In genomic region chr10:1464866-1465265, GRCh38 we compare ENCODE assay signal across 16 cellular contexts.
DNase-seq lines count a peak whose midpoint lies in the region; ATAC-seq and TF ChIP-seq lines count a peak whose summit lies in the region.
"Had no signal": no experiment of that assay in that cellular context is flagged by ENCODE, and none has a peak within 500 bp of the region (broad histone marks: within the 10 kb centered on the region; RNA-seq: fewer than 3 reads in every experiment).

No MANE protein-coding gene starts in this region.

- H3K9me3 Mint-ChIP-seq in activated naive CD8-positive, alpha-beta T cell treated with anti-CD3 and anti-CD28 coated beads, Interleukin-2, amount 50 U/mL, for 24 hours, result no peaks in the 10 kb centered on the region
- no peaks in the 10 kb centered on the region for H3K9me3 Mint-ChIP-seq in activated naive CD8-positive, alpha-beta T cell treated with anti-CD3 and anti-CD28 coated beads for 36 hours
- peaks cover 4% of the 10 kb centered on the region for H3K9me3 Mint-ChIP-seq in stimulated activated memory B cell treated with anti-CD40 and anti-IgM and Interleukin-4, amounts not matched to agents 10 μg/mL and 1 μg/mL and 100 μg/mL, for 72 hours
- H3K9me3 Mint-ChIP-seq: activated T-helper 1 cell treated with anti-CD3 and anti-CD28 coated beads, Interleukin-12 subunit alpha, Interleukin-12 subunit beta, Interleukin-2, Interleukin-4 antibody, amounts not matched to agents 30 ng/mL and 10 ng/mL and 1 ng/mL, durations not matched to agents 14 hours and 24 hours and 36 hours; CD8-positive, alpha-beta T cell had no signal

- no peak overlapping the region for H3K4me3 Mint-ChIP-seq in activated naive CD8-positive, alpha-beta T cell treated with anti-CD3 and anti-CD28 coated beads, Interleukin-2, amount 50 U/mL, for 24 hours
- H3K4me3 Mint-ChIP-seq in activated naive CD8-positive, alpha-beta T cell treated with anti-CD3 and anti-CD28 coated beads for 36 hours, result no peak overlapping the region
- peak overlapping the region; percentile 59 for H3K4me3 Mint-ChIP-seq in stimulated activated memory B cell treated with anti-CD40 and anti-IgM and Interleukin-4, amounts not matched to agents 10 μg/mL and 1 μg/mL and 100 μg/mL, for 72 hours
- H3K4me3 Mint-ChIP-seq: activated T-helper 1 cell treated with anti-CD3 and anti-CD28 coated beads, Interleukin-12 subunit alpha, Interleukin-12 subunit beta, Interleukin-2, Interleukin-4 antibody, amounts not matched to agents 30 ng/mL and 10 ng/mL and 1 ng/mL, durations not matched to agents 14 hours and 24 hours and 36 hours; CD8-positive, alpha-beta T cell had no signal

- no peak overlapping the region for H3K27ac Mint-ChIP-seq in activated naive CD8-positive, alpha-beta T cell treated with anti-CD3 and anti-CD28 coated beads, Interleukin-2, amount 50 U/mL, for 24 hours
- no peak overlapping the region for H3K27ac Mint-ChIP-seq in activated naive CD8-positive, alpha-beta T cell treated with anti-CD3 and anti-CD28 coated beads for 36 hours
- peak overlapping the region; percentile 41 for H3K27ac Mint-ChIP-seq in stimulated activated memory B cell treated with anti-CD40 and anti-IgM and Interleukin-4, amounts not matched to agents 10 μg/mL and 1 μg/mL and 100 μg/mL, for 72 hours
- H3K27ac Mint-ChIP-seq: activated T-helper 1 cell treated with anti-CD3 and anti-CD28 coated beads, Interleukin-12 subunit alpha, Interleukin-12 subunit beta, Interleukin-2, Interleukin-4 antibody, amounts not matched to agents 30 ng/mL and 10 ng/mL and 1 ng/mL, durations not matched to agents 14 hours and 24 hours and 36 hours; CD8-positive, alpha-beta T cell had no signal

- no peaks in the 10 kb centered on the region for H3K36me3 Mint-ChIP-seq in activated naive CD8-positive, alpha-beta T cell treated with anti-CD3 and anti-CD28 coated beads, Interleukin-2, amount 50 U/mL, for 24 hours (ENCODE audit: low read depth)
- H3K36me3 Mint-ChIP-seq in activated naive CD8-positive, alpha-beta T cell treated with anti-CD3 and anti-CD28 coated beads for 36 hours, result no peaks in the 10 kb centered on the region
- no peaks in the 10 kb centered on the region for H3K36me3 Mint-ChIP-seq in stimulated activated memory B cell treated with anti-CD40 and anti-IgM and Interleukin-4, amounts not matched to agents 10 μg/mL and 1 μg/mL and 100 μg/mL, for 72 hours
- H3K36me3 Mint-ChIP-seq: CD8-positive, alpha-beta T cell had no signal

- H3K4me1 Mint-ChIP-seq in activated naive CD8-positive, alpha-beta T cell treated with anti-CD3 and anti-CD28 coated beads, Interleukin-2, amount 50 U/mL, for 24 hours, result peaks cover 6% of the 10 kb centered on the region
- no peaks in the 10 kb centered on the region for H3K4me1 Mint-ChIP-seq in activated naive CD8-positive, alpha-beta T cell treated with anti-CD3 and anti-CD28 coated beads for 36 hours
- H3K4me1 Mint-ChIP-seq in stimulated activated memory B cell treated with anti-CD40 and anti-IgM and Interleukin-4, amounts not matched to agents 10 μg/mL and 1 μg/mL and 100 μg/mL, for 72 hours, result peaks cover 48% of the 10 kb centered on the region

- no peak for TF ChIP-seq CTCF in epithelial cell of proximal tubule (conservative IDR thresholded peaks at IDR 0.05; ENCODE audit: low read depth, low read length)
- no peak for TF ChIP-seq CTCF in foreskin fibroblast (IDR thresholded peaks at IDR 0.05; ENCODE audit: low read depth, low read length)

- no peak for DNase-seq in activated naive CD8-positive, alpha-beta T cell treated with anti-CD3 and anti-CD28 coated beads, Interleukin-2, amount 50 U/mL, for 24 hours
- DNase-seq in activated naive CD8-positive, alpha-beta T cell treated with anti-CD3 and anti-CD28 coated beads for 36 hours, result no peak
- DNase-seq in epithelial cell of proximal tubule (ENCODE audit: low read depth) (no peak), GM19240 (ENCODE audit: insufficient read length, low spot score) (no peak), foreskin fibroblast (no peak), amniotic stem cell (lab: John Stamatoyannopoulos, UW) (no peak)
- DNase-seq: activated CD8-positive, alpha-beta memory T cell treated with anti-CD3 and anti-CD28 coated beads for 24 hours; CD8-positive, alpha-beta T cell; GOT3; islet precursor cell; NCI-H1417 treated with DMSO at 0.1 percent for 48 hours; stomach; T-helper 1 cell had no signal

- peak; percentile 33 for ATAC-seq in activated naive CD8-positive, alpha-beta T cell treated with anti-CD3 and anti-CD28 coated beads, Interleukin-2, amount 50 U/mL, for 24 hours
- peak; percentile 22 for ATAC-seq in HG02678 (IDR thresholded peaks at IDR 0.05; ENCODE audit: unreplicated experiment)
- ATAC-seq in stimulated activated memory B cell treated with anti-CD40 and anti-IgM and Interleukin-4, amounts not matched to agents 10 μg/mL and 1 μg/mL and 100 μg/mL, for 72 hours, result peak; percentile 7
- ATAC-seq: CD8-positive, alpha-beta T cell had no signal

- H3K27me3 Mint-ChIP-seq in activated naive CD8-positive, alpha-beta T cell treated with anti-CD3 and anti-CD28 coated beads, Interleukin-2, amount 50 U/mL, for 24 hours, result peaks cover 3% of the 10 kb centered on the region
- H3K27me3 Mint-ChIP-seq in activated naive CD8-positive, alpha-beta T cell treated with anti-CD3 and anti-CD28 coated beads for 36 hours, result peaks cover 14% of the 10 kb centered on the region
- H3K27me3 Mint-ChIP-seq in stimulated activated memory B cell treated with anti-CD40 and anti-IgM and Interleukin-4, amounts not matched to agents 10 μg/mL and 1 μg/mL and 100 μg/mL, for 72 hours, result no peaks in the 10 kb centered on the region

- H3K4me3 ChIP-seq in epithelial cell of proximal tubule (ENCODE audit: low read depth, low read length), result peak overlapping the region; percentile 9
- H3K4me3 ChIP-seq in foreskin fibroblast (ENCODE audit: low read depth in 1 of 2, low read length in 2 of 2), result no peak overlapping the region
